1 cellular context compared by ENCODE assay signal in genomic region chr2:130391058-130391871, GRCh38.
A peak's percentile ranks its signal among the peaks of the same experiment; 100 is the strongest.
TF ChIP-seq lines count a peak whose summit lies in the region.

No MANE protein-coding gene starts in this region.

TF ChIP-seq in HepG2, 621 proteins besides CTCF, POLR2A, EP300 and RAD21 (continued from another document and continues in another):
- TF ChIP-seq, protein P1, sequence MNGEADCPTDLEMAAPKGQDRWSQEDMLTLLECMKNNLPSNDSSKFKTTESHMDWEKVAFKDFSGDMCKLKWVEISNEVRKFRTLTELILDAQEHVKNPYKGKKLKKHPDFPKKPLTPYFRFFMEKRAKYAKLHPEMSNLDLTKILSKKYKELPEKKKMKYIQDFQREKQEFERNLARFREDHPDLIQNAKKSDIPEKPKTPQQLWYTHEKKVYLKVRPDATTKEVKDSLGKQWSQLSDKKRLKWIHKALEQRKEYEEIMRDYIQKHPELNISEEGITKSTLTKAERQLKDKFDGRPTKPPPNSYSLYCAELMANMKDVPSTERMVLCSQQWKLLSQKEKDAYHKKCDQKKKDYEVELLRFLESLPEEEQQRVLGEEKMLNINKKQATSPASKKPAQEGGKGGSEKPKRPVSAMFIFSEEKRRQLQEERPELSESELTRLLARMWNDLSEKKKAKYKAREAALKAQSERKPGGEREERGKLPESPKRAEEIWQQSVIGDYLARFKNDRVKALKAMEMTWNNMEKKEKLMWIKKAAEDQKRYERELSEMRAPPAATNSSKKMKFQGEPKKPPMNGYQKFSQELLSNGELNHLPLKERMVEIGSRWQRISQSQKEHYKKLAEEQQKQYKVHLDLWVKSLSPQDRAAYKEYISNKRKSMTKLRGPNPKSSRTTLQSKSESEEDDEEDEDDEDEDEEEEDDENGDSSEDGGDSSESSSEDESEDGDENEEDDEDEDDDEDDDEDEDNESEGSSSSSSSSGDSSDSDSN (CRISPR knock-in tag; IDR thresholded peaks at IDR 0.05) = peak; percentile 53
- TF ChIP-seq ZBTB38 (CRISPR knock-in tag; IDR thresholded peaks at IDR 0.05) = peak; percentile 15; the same call in 1 of the 2 replicates
- TF ChIP-seq ETV5 (CRISPR knock-in tag; IDR thresholded peaks at IDR 0.05; ENCODE audit: borderline replicate concordance) = peak; percentile 45; the same call in 1 of the 2 replicates
- TF ChIP-seq ZNF552 (CRISPR knock-in tag; IDR thresholded peaks at IDR 0.05; ENCODE audit: borderline replicate concordance) = 0 out of 2 replicates have a peak, but pooled peaks have one; percentile 15
- TF ChIP-seq AGO2 (optimal IDR thresholded peaks at IDR 0.05; ENCODE audit: low read depth, low read length) = peak; percentile 58
- TF ChIP-seq FIP1L1 (IDR thresholded peaks at IDR 0.05; ENCODE audit: borderline replicate concordance, insufficient read depth, low read depth, low read length) = no peak
- TF ChIP-seq, protein P2, sequence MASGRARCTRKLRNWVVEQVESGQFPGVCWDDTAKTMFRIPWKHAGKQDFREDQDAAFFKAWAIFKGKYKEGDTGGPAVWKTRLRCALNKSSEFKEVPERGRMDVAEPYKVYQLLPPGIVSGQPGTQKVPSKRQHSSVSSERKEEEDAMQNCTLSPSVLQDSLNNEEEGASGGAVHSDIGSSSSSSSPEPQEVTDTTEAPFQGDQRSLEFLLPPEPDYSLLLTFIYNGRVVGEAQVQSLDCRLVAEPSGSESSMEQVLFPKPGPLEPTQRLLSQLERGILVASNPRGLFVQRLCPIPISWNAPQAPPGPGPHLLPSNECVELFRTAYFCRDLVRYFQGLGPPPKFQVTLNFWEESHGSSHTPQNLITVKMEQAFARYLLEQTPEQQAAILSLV (CRISPR knock-in tag; IDR thresholded peaks at IDR 0.05; ENCODE audit: borderline replicate concordance) = 0 out of 2 replicates have a peak, but pooled peaks have one; percentile 15
- 0 out of 2 replicates have a peak, but pooled peaks have one; percentile 22 for TF ChIP-seq ZSCAN25 (CRISPR knock-in tag; IDR thresholded peaks at IDR 0.05)
- TF ChIP-seq, protein P3, sequence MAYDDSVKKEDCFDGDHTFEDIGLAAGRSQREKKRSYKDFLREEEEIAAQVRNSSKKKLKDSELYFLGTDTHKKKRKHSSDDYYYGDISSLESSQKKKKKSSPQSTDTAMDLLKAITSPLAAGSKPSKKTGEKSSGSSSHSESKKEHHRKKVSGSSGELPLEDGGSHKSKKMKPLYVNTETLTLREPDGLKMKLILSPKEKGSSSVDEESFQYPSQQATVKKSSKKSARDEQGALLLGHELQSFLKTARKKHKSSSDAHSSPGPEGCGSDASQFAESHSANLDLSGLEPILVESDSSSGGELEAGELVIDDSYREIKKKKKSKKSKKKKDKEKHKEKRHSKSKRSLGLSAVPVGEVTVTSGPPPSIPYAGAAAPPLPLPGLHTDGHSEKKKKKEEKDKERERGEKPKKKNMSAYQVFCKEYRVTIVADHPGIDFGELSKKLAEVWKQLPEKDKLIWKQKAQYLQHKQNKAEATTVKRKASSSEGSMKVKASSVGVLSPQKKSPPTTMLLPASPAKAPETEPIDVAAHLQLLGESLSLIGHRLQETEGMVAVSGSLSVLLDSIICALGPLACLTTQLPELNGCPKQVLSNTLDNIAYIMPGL (CRISPR knock-in tag; IDR thresholded peaks at IDR 0.05; ENCODE audit: borderline replicate concordance in 1 of 2, low read depth in 1 of 2) = peak; percentile 56 to 70; a peak in 2 of 4 replicates
- no peak for TF ChIP-seq MAZ (IDR thresholded peaks at IDR 0.05; ENCODE audit: borderline replicate concordance, low read depth, low read length)
- peak; percentile 71; the same call in 1 of the 2 replicates for TF ChIP-seq MAZ (CRISPR knock-in tag; IDR thresholded peaks at IDR 0.05; ENCODE audit: low read depth)
- 0 out of 2 replicates have a peak, but pooled peaks have one; percentile 21 for TF ChIP-seq KLF6 (CRISPR knock-in tag; IDR thresholded peaks at IDR 0.05)
- TF ChIP-seq SNAPC2 (CRISPR knock-in tag; IDR thresholded peaks at IDR 0.05) = peak; percentile 78; the same call in 1 of the 2 replicates
- TF ChIP-seq NPAS2 (CRISPR knock-in tag; IDR thresholded peaks at IDR 0.05; ENCODE audit: borderline replicate concordance) = no peak
- TF ChIP-seq ZNF770 (CRISPR knock-in tag; IDR thresholded peaks at IDR 0.05) = 0 out of 2 replicates have a peak, but pooled peaks have one; percentile 30
- TF ChIP-seq RBM22 (optimal IDR thresholded peaks at IDR 0.05; ENCODE audit: low read length) = no peak
- no peak for TF ChIP-seq LCORL (IDR thresholded peaks at IDR 0.05)
- no peak for TF ChIP-seq LCORL (CRISPR knock-in tag; IDR thresholded peaks at IDR 0.05)
- TF ChIP-seq PHB2 (IDR thresholded peaks at IDR 0.05; ENCODE audit: partially characterized antibody) = no peak
- 0 out of 2 replicates have a peak, but pooled peaks have one; percentile 26 for TF ChIP-seq ZNF460 (CRISPR knock-in tag; IDR thresholded peaks at IDR 0.05; ENCODE audit: borderline replicate concordance)
- no peak for TF ChIP-seq ISX (CRISPR knock-in tag; conservative IDR thresholded peaks at IDR 0.05)
- no peak for TF ChIP-seq TP53 (CRISPR knock-in tag; conservative IDR thresholded peaks at IDR 0.05)
- TF ChIP-seq ASH2L (IDR thresholded peaks at IDR 0.05; ENCODE audit: insufficient read length, low read depth, low read length) = peak; percentile 77
- TF ChIP-seq ATRX (CRISPR knock-in tag; IDR thresholded peaks at IDR 0.05; ENCODE audit: borderline replicate concordance) = no peak
- peak; percentile 86 for TF ChIP-seq ZFX (CRISPR knock-in tag; IDR thresholded peaks at IDR 0.05; ENCODE audit: low read depth)
- TF ChIP-seq, protein P4, sequence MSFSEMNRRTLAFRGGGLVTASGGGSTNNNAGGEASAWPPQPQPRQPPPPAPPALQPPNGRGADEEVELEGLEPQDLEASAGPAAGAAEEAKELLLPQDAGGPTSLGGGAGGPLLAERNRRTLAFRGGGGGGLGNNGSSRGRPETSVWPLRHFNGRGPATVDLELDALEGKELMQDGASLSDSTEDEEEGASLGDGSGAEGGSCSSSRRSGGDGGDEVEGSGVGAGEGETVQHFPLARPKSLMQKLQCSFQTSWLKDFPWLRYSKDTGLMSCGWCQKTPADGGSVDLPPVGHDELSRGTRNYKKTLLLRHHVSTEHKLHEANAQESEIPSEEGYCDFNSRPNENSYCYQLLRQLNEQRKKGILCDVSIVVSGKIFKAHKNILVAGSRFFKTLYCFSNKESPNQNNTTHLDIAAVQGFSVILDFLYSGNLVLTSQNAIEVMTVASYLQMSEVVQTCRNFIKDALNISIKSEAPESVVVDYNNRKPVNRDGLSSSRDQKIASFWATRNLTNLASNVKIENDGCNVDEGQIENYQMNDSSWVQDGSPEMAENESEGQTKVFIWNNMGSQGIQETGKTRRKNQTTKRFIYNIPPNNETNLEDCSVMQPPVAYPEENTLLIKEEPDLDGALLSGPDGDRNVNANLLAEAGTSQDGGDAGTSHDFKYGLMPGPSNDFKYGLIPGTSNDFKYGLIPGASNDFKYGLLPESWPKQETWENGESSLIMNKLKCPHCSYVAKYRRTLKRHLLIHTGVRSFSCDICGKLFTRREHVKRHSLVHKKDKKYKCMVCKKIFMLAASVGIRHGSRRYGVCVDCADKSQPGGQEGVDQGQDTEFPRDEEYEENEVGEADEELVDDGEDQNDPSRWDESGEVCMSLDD (CRISPR knock-in tag; IDR thresholded peaks at IDR 0.05; ENCODE audit: borderline replicate concordance) = 0 out of 2 replicates have a peak, but pooled peaks have one; percentile 14
- TF ChIP-seq SIX4 (CRISPR knock-in tag; IDR thresholded peaks at IDR 0.05) = no peak
- no peak for TF ChIP-seq MATR3 (CRISPR knock-in tag; IDR thresholded peaks at IDR 0.05)
- no peak for TF ChIP-seq TCF12 (IDR thresholded peaks at IDR 0.05)
- 0 out of 2 replicates have a peak, but pooled peaks have one; percentile 39 for TF ChIP-seq TCF12 (CRISPR knock-in tag; IDR thresholded peaks at IDR 0.05)
- TF ChIP-seq PITX1 (CRISPR knock-in tag; IDR thresholded peaks at IDR 0.05) = 0 out of 2 replicates have a peak, but pooled peaks have one; percentile 8
- TF ChIP-seq, protein P5, sequence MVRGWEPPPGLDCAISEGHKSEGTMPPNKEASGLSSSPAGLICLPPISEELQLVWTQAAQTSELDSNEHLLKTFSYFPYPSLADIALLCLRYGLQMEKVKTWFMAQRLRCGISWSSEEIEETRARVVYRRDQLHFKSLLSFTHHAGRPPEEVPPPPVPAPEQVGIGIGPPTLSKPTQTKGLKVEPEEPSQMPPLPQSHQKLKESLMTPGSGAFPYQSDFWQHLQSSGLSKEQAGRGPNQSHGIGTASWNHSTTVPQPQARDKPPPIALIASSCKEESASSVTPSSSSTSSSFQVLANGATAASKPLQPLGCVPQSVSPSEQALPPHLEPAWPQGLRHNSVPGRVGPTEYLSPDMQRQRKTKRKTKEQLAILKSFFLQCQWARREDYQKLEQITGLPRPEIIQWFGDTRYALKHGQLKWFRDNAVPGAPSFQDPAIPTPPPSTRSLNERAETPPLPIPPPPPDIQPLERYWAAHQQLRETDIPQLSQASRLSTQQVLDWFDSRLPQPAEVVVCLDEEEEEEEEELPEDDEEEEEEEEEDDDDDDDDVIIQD (CRISPR knock-in tag; IDR thresholded peaks at IDR 0.05; ENCODE audit: low read depth) = no peak
- 0 out of 2 replicates have a peak, but pooled peaks have one; percentile 20 for TF ChIP-seq FOXP4 (CRISPR knock-in tag; IDR thresholded peaks at IDR 0.05)
- TF ChIP-seq ZNF33A (CRISPR knock-in tag; IDR thresholded peaks at IDR 0.05; ENCODE audit: borderline replicate concordance) = peak; percentile 29; the same call in 1 of the 2 replicates
- 0 out of 2 replicates have a peak, but pooled peaks have one; percentile 53 for TF ChIP-seq AFF4 (CRISPR knock-in tag; IDR thresholded peaks at IDR 0.05)
- peak; percentile 76 for TF ChIP-seq PHF21A (CRISPR knock-in tag; IDR thresholded peaks at IDR 0.05)
- no peak for TF ChIP-seq ZNF329 (CRISPR knock-in tag; IDR thresholded peaks at IDR 0.05; ENCODE audit: low read depth)
- no peak for TF ChIP-seq SRSF4 (IDR thresholded peaks at IDR 0.05; ENCODE audit: low read depth, low read length, poor library complexity, severe bottlenecking)
- TF ChIP-seq TFAP4 (IDR thresholded peaks at IDR 0.05; ENCODE audit: borderline replicate concordance, low read depth) = no peak
- peak; percentile 50; the same call in 1 of the 2 replicates for TF ChIP-seq ZNF782 (CRISPR knock-in tag; IDR thresholded peaks at IDR 0.05; ENCODE audit: borderline replicate concordance)
- TF ChIP-seq ZNF160 (CRISPR knock-in tag; IDR thresholded peaks at IDR 0.05) = no peak; the same call in 1 of the 2 replicates
- peak; percentile 20 for TF ChIP-seq PHF5A (CRISPR knock-in tag; IDR thresholded peaks at IDR 0.05; ENCODE audit: low read depth, unreplicated experiment)
- peak; percentile 7; the same call in 1 of the 3 replicates for TF ChIP-seq MXI1 (IDR thresholded peaks at IDR 0.05; ENCODE audit: borderline replicate concordance, low read depth, low read length)
- no peak for TF ChIP-seq RAD51 (IDR thresholded peaks at IDR 0.05; ENCODE audit: borderline replicate concordance)
